In the genomic region with DNA sequence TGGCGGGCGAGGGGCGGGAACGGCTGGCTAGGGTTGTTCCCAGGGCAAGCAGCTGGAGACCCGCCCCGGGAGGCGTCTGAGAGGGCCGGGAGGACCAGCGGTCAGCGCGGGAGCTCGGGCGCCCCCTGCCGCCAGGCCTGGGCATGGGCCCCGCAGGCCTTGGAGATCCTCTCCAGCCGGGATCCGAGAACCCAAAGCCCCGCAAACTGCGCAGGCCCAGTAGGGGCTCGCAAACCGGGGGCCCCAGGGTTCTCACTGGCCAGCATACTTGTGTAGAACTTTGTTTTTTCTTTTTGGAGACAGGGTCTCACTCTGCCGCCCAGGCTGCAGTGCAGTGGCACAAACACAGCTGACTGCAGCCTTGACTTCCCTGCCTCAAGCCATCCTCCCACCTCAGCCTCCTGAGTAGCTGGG, we compare ENCODE assay signal across 7 cellular contexts. TPM values are rescaled to one million over a fixed set of nuclear protein-coding genes. Genes with fewer than 3 reads are reported as not detected.
DNase-seq lines count a peak whose midpoint lies in the region; ATAC-seq and TF ChIP-seq lines count a peak whose summit lies in the region.

No MANE protein-coding gene starts in this region.

- H3K27me3 Mint-ChIP-seq in stimulated activated naive B cell treated with anti-CD40 and anti-IgM and Interleukin-4, amounts not matched to agents 10 μg/mL and 1 μg/mL and 100 μg/mL, for 72 hours: peaks cover 25 to 50% of the 10 kb centered on the region in 2 donors

- H3K9me3 ChIP-seq in ascending aorta: no peaks in the 10 kb centered on the region

- TF ChIP-seq CTCF in GM12865 (IDR thresholded peaks at IDR 0.05; ENCODE audit: insufficient read depth, low read depth, low read length, missing control alignments) (peak; percentile 92), ascending aorta (IDR thresholded peaks at IDR 0.05) (peak; percentile 74 to 96 (median 93))

- intact Hi-C loops in ascending aorta (cut with DNase I): loop anchor here (1.0 to 5.0 kb wide), 3 partner anchors 269 to 468 kb away; no protein-coding TSS in a partner anchor

- H3K4me3 ChIP-seq in GM12865 (ENCODE audit: low read depth, low read length) (no peak overlapping the region), ascending aorta (peak overlapping the region; percentile 40 to 61)

- peak; percentile 81 for ATAC-seq in stimulated activated naive B cell treated with anti-CD40 and anti-IgM and Interleukin-4, amounts not matched to agents 10 μg/mL and 1 μg/mL and 100 μg/mL, for 72 hours (replicated peaks)
- ATAC-seq in GM21528 (IDR thresholded peaks at IDR 0.05; ENCODE audit: low FRiP score, unreplicated experiment): no peak

- peaks cover 2 to 8% of the 10 kb centered on the region in 2 donors for H3K4me1 ChIP-seq in ascending aorta

- no peak overlapping the region for H3K27ac ChIP-seq in ascending aorta

- H3K4me1 Mint-ChIP-seq in stimulated activated naive B cell treated with anti-CD40 and anti-IgM and Interleukin-4, amounts not matched to agents 10 μg/mL and 1 μg/mL and 100 μg/mL, for 72 hours: peaks cover 4 to 7% of the 10 kb centered on the region in 2 donors

- no peaks in the 10 kb centered on the region for H3K27me3 ChIP-seq in ascending aorta

- DNase-seq in GM12865 (ENCODE audit: low read depth) (peak; percentile 44), LoVo (ENCODE audit: low spot score) (peak; percentile 43), ascending aorta (ENCODE audit: low spot score in 2 of 2) (peak in 1 of 2 donors; percentile 84), iPS-NIHi11 (ENCODE audit: low spot score) (peak; percentile 98), NOMO-1 treated with dmso at 0.1 percent for 144 hours (lab: John Stamatoyannopoulos, UW; ENCODE audit: unreplicated experiment) (no peak)
- DNase-seq in stimulated activated naive B cell treated with anti-CD40 and anti-IgM and Interleukin-4, amounts not matched to agents 10 μg/mL and 1 μg/mL and 100 μg/mL, for 72 hours: no peak

- no peaks in the 10 kb centered on the region for H3K36me3 ChIP-seq in ascending aorta

- H3K9me3 Mint-ChIP-seq in stimulated activated naive B cell treated with anti-CD40 and anti-IgM and Interleukin-4, amounts not matched to agents 10 μg/mL and 1 μg/mL and 100 μg/mL, for 72 hours: no peaks in the 10 kb centered on the region

- no peaks in the 10 kb centered on the region for H3K36me3 Mint-ChIP-seq in stimulated activated naive B cell treated with anti-CD40 and anti-IgM and Interleukin-4, amounts not matched to agents 10 μg/mL and 1 μg/mL and 100 μg/mL, for 72 hours

- H3K27ac Mint-ChIP-seq in stimulated activated naive B cell treated with anti-CD40 and anti-IgM and Interleukin-4, amounts not matched to agents 10 μg/mL and 1 μg/mL and 100 μg/mL, for 72 hours: no peak overlapping the region

- H3K4me3 Mint-ChIP-seq in stimulated activated naive B cell treated with anti-CD40 and anti-IgM and Interleukin-4, amounts not matched to agents 10 μg/mL and 1 μg/mL and 100 μg/mL, for 72 hours: no peak overlapping the region

RNA-seq across cellular contexts. Expression of a gene that starts 20.8 kb away (rescaled TPM):
- total RNA-seq in ascending aorta: 42.9 TPM

Comparison
In these comparisons a context has a peak if more than half of its experiments do, and no peak if none do; other contexts are left out.
1. DNase-seq: peak in GM12865 (single experiment), LoVo (single experiment) and iPS-NIHi11 (single experiment); none in stimulated activated naive B cell treated with anti-CD40 and anti-IgM and Interleukin-4, amounts not matched to agents 10 μg/mL and 1 μg/mL and 100 μg/mL, for 72 hours (single experiment) and NOMO-1 treated with dmso at 0.1 percent for 144 hours (single experiment).